7 cellular contexts compared by ENCODE assay signal in the genomic region with DNA sequence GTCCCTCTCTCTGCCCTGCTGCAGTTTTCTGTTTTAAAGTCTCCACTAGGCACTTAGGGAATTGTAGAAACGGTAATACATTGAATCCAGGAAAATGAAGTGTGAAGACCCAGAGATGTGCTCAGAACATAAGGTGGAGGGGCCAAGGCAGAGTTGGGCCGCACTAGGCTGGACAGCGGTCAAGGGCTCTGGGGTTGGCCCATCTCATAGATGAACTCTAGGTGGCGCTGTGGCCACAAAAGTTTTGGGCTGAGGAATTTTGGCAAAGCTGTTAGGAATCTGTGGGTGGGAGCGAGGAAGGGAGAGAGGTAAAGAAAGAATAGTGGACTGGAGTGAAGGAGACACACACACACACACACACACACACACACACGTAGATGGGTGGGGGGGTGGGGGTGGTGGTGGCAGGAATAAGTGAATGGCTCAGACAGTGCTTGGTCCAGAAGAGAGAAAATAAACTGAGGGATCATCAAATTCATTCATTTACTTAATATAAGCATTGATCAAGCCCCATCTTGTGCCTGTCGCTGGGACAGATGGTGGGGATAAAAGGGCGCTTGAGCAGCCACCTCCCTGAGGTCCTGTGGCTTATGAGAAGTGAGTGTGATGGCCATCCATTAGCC.
DNase-seq lines count a peak whose midpoint lies in the region; ATAC-seq, FAIRE-seq and TF ChIP-seq lines count a peak whose summit lies in the region.

No MANE protein-coding gene starts in this region.

- H2AFZ ChIP-seq in endothelial cell of umbilical vein (ENCODE audit: low read depth, low read length) = no peak overlapping the region

- no peaks in the 10 kb centered on the region for H3K36me3 ChIP-seq in endothelial cell of umbilical vein (ENCODE audit: control insufficient read depth in 2 of 2, extremely low read depth in 1 of 2, insufficient read depth in 2 of 2, low read length in 2 of 2)

- DNase-seq in GM20000 (ENCODE audit: low spot score) = no peak
- peak; percentile 69 for DNase-seq in NCI-H82 (lab: John Stamatoyannopoulos, UW)
- DNase-seq in endothelial cell of umbilical vein (ENCODE audit: low read depth, low spot score) = peak; percentile 42
- DNase-seq in myocyte (ENCODE audit: low read depth) = peak; percentile 50
- no peak for DNase-seq in T-helper 9 cell

- no peak for ATAC-seq in HG03139 (IDR thresholded peaks at IDR 0.05; ENCODE audit: unreplicated experiment)
- ATAC-seq in GM21381 (IDR thresholded peaks at IDR 0.05; ENCODE audit: unreplicated experiment) = no peak

- POLR2A ChIA-PET in endothelial cell of umbilical vein (lab: Charles Lee) = no interaction called here

- BruUV-seq in endothelial cell of umbilical vein (replicated peaks; lab: Mats Ljungman, UMichigan) = no TSS peak

- CTCF ChIA-PET in endothelial cell of umbilical vein (lab: Charles Lee) = interaction anchor here (0.6 to 4.2 kb wide), 11 partner anchors 9 to 464 kb away, joined by 3 to 36 read pairs (median 9); a partner anchor contains a TSS

- H3K4me1 ChIP-seq in endothelial cell of umbilical vein (ENCODE audit: control insufficient read depth, extremely low read depth, insufficient read depth, low read length) = no peaks in the 10 kb centered on the region

- H4K20me1 ChIP-seq in endothelial cell of umbilical vein (replicated peaks; ENCODE audit: control insufficient read depth, extremely low read depth, insufficient read depth, low read length) = no peaks in the 10 kb centered on the region

- H3K9me3 ChIP-seq in endothelial cell of umbilical vein (replicated peaks; ENCODE audit: control insufficient read depth, insufficient read depth, low read length) = no peaks in the 10 kb centered on the region

- no peak overlapping the region for H3K9ac ChIP-seq in endothelial cell of umbilical vein (replicated peaks; ENCODE audit: extremely low read depth, insufficient read depth, low read length)

- no peak overlapping the region for H3K4me2 ChIP-seq in endothelial cell of umbilical vein (ENCODE audit: insufficient read depth, low read length)

- FAIRE-seq in endothelial cell of umbilical vein (lab: Jason Lieb, UNC) = peak; percentile 66

- TF ChIP-seq POLR2A in endothelial cell of umbilical vein (IDR thresholded peaks at IDR 0.05; ENCODE audit: low read depth, low read length) = no peak

- no peak overlapping the region for H3K4me3 ChIP-seq in endothelial cell of umbilical vein (replicated peaks in 1 of 3; ENCODE audit: insufficient read depth in 1 of 3, low read depth in 1 of 3, low read length in 3 of 3)

- no peaks in the 10 kb centered on the region for H3K79me2 ChIP-seq in endothelial cell of umbilical vein (ENCODE audit: control insufficient read depth, insufficient read depth, low read length)

- dilution Hi-C loops in endothelial cell of umbilical vein (cut with MboI; ENCODE audit: extremely low pct_ligation_motif_present, low sequenced_read_pairs) = no loop called here

- intact Hi-C loops in endothelial cell of umbilical vein (cut with micrococcal nuclease) = loop anchor here (1.0 kb wide), 5 partner anchors 193 to 499 kb away; a partner anchor contains a TSS

- H3K27me3 ChIP-seq in endothelial cell of umbilical vein (ENCODE audit: control insufficient read depth in 2 of 2, insufficient read depth in 2 of 2, low read length in 2 of 2) = peaks cover 8 to 13% of the 10 kb centered on the region in 2 experiments

- H3K27ac ChIP-seq in endothelial cell of umbilical vein (ENCODE audit: insufficient read depth, low read depth, low read length) = no peak overlapping the region

- H3K9me1 ChIP-seq in endothelial cell of umbilical vein (replicated peaks; ENCODE audit: control insufficient read depth, extremely low read depth, insufficient read depth, low read length) = no peaks in the 10 kb centered on the region

- TF ChIP-seq CTCF in GM20000 (IDR thresholded peaks at IDR 0.05; ENCODE audit: extremely low read depth, missing control alignments) (peak; percentile 50), endothelial cell of umbilical vein (IDR thresholded peaks at IDR 0.05; ENCODE audit: extremely low read depth in 1 of 2, insufficient read depth in 1 of 2, low read depth in 1 of 2, low read length in 2 of 2) (peak; percentile 61 to 84)

TF ChIP-seq in endothelial cell of umbilical vein, 7 proteins besides CTCF, POLR2A, EP300 and RAD21:
- TF ChIP-seq GATA2 (IDR thresholded peaks at IDR 0.05; ENCODE audit: insufficient read depth, insufficient read length, low read depth, low read length) = no peak

Comparison
In these comparisons a context has a peak if more than half of its experiments do, and no peak if none do; other contexts are left out.
1. DNase-seq: peak in NCI-H82 (single experiment), endothelial cell of umbilical vein (single experiment) and myocyte (single experiment); none in GM20000 (single experiment) and T-helper 9 cell (single experiment).